Comparison of ENCODE assay signal across 7 cellular contexts in the genomic region with DNA sequence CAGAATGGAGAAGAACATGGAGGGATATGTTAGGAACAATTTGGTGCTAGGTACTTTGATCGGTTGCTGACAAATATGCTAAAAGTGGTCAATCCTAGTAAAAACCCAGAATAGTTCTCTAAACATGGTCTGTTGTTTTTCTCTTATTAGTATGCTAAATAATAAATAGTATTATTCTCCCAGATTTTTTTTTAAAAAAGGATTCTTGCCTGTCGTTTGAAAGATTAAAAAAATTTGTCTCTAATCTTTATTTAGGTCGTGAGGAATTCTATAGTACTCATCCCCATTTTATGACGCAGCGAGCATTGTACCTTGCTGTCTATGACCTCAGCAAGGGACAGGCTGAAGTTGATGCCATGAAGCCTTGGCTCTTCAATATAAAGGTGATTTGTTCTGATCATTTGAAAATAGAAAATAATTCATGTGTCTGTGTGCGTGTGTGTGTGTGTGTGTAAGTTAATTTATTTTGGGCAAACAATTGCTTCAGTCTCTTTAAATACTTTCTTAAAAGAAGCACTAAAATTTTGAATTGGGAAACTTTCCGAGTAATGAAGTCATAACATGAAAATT.
"Had no signal": no experiment of that assay in that cellular context is flagged by ENCODE, and none has a peak within 500 bp of the region (broad histone marks: within the 10 kb centered on the region; RNA-seq: fewer than 3 reads in every experiment).

No MANE protein-coding gene starts in this region.

- H3K4me1 Mint-ChIP-seq: H9 had no signal

- H3K4me3 Mint-ChIP-seq: H9 had no signal

- DNase-seq: GM23248, GOT3, H9, HCEC 1CT, IMR-90, KBM-7 had no signal

- H3K9me3 Mint-ChIP-seq: H9 had no signal

- H2AFZ ChIP-seq: GM23248 had no signal

- H3K4me3 ChIP-seq: GM23248 had no signal

- H3K4me2 ChIP-seq: KMS-11 had no signal

- H3K27ac ChIP-seq: GM23248, KMS-11 had no signal

- H3K9ac ChIP-seq: GM23248, KMS-11 had no signal
